In genomic region chr22:32900856-32901255, GRCh38 we compare ENCODE assay signal across 17 cellular contexts.
DNase-seq lines count a peak whose midpoint lies in the region; TF ChIP-seq lines count a peak whose summit lies in the region.
"Had no signal": no experiment of that assay in that cellular context is flagged by ENCODE, and none has a peak within 500 bp of the region (broad histone marks: within the 10 kb centered on the region; RNA-seq: fewer than 3 reads in every experiment).

No MANE protein-coding gene starts in this region.

- H4K91ac ChIP-seq in trophoblast cell (ENCODE audit: low read depth, low read length): no peak overlapping the region

- no peak overlapping the region for H3K4me2 ChIP-seq in trophoblast cell (ENCODE audit: low read length)
- H3K4me2 ChIP-seq: BLaER1 treated with 17β-estradiol and CSF1 and Interleukin-3, amounts not matched to agents 10 nM and 100 nM had no signal

- H2BK5ac ChIP-seq in trophoblast cell (ENCODE audit: low read depth, low read length, poor library complexity): no peak overlapping the region

- H4K12ac ChIP-seq in trophoblast cell (ENCODE audit: low read depth, low read length): no peak overlapping the region

- H3K4me3 ChIP-seq in epithelial cell of esophagus (ENCODE audit: low read length) (no peak overlapping the region), trophoblast cell (ENCODE audit: low read depth, low read length) (no peak overlapping the region), thyroid gland (replicated peaks in 1 of 3) (no peak overlapping the region)
- H3K4me3 ChIP-seq: BLaER1 treated with 17β-estradiol and CSF1 and Interleukin-3, amounts not matched to agents 10 nM and 100 nM had no signal

- H4K8ac ChIP-seq in trophoblast cell (ENCODE audit: low read depth, low read length): no peak overlapping the region

- no peaks in the 10 kb centered on the region for H3K79me2 ChIP-seq in trophoblast cell (ENCODE audit: control insufficient read depth, insufficient read depth, low read length, poor library complexity)

- H3K14ac ChIP-seq in trophoblast cell (ENCODE audit: low read length): no peak overlapping the region

- H2AFZ ChIP-seq in trophoblast cell (ENCODE audit: insufficient read depth, low read length, poor library complexity): no peak overlapping the region

- H3K4me1 ChIP-seq in trophoblast cell (ENCODE audit: control insufficient read depth in 1 of 2, insufficient read depth in 2 of 2, low read length in 2 of 2) (peaks cover 5 to 6% of the 10 kb centered on the region in 2 experiments), thyroid gland (peaks cover 8 to 12% of the 10 kb centered on the region in 2 donors)
- H3K4me1 ChIP-seq: BLaER1 treated with 17β-estradiol and CSF1 and Interleukin-3, amounts not matched to agents 10 nM and 100 nM had no signal

- H2BK120ac ChIP-seq in trophoblast cell (ENCODE audit: insufficient read depth, low read length, poor library complexity): no peak overlapping the region

- intact Hi-C loops in thyroid gland (cut with DNase I): no loop called here

- no peak overlapping the region for H2BK12ac ChIP-seq in trophoblast cell (ENCODE audit: low read length)

- H3K9me3 ChIP-seq in trophoblast cell (ENCODE audit: insufficient read depth, low read depth, low read length) (no peaks in the 10 kb centered on the region), thyroid gland (no peaks in the 10 kb centered on the region)
- H3K9me3 ChIP-seq: BLaER1 treated with 17β-estradiol and CSF1 and Interleukin-3, amounts not matched to agents 10 nM and 100 nM; Caco-2 had no signal

- TF ChIP-seq CTCF in epithelial cell of esophagus (IDR thresholded peaks at IDR 0.05; ENCODE audit: insufficient read depth, low read depth, low read length, missing control alignments): no peak
- no peak for TF ChIP-seq CTCF in thyroid gland (IDR thresholded peaks at IDR 0.05)

- H2AK5ac ChIP-seq in trophoblast cell (ENCODE audit: low read length): no peak overlapping the region

- H3K4ac ChIP-seq in trophoblast cell (ENCODE audit: low read depth, low read length): no peak overlapping the region

- DNase-seq in Ammon's horn (ENCODE audit: low spot score): peak; percentile 50
- DNase-seq in NCI-H226: peak; percentile 7
- peak; percentile 32 for DNase-seq in epithelial cell of esophagus (ENCODE audit: low read depth)
- DNase-seq in trophoblast cell: peak; percentile 67 to 93
- DNase-seq in thyroid gland: no peak
- no peak for DNase-seq in medulla oblongata (ENCODE audit: extremely low spot score)
- no peak for DNase-seq in NCI-H82 treated with DMSO at 0.1 percent for 48 hours (lab: John Stamatoyannopoulos, UW; ENCODE audit: unreplicated experiment)
- DNase-seq: 8988T; ACHN; Caco-2; Calu3; CD4-positive, alpha-beta T cell; CD8-positive, alpha-beta T cell; DMS79 treated with DMSO at 0.1 percent for 48 hours; GF-D8 had no signal

- H3K9ac ChIP-seq in trophoblast cell (ENCODE audit: low read length): no peak overlapping the region
- H3K9ac ChIP-seq: BLaER1 treated with 17β-estradiol and CSF1 and Interleukin-3, amounts not matched to agents 10 nM and 100 nM had no signal

- H3K23ac ChIP-seq in trophoblast cell (ENCODE audit: low read length): no peak overlapping the region

- no CpG with 5 or more reads among the region's 3 CpGs for WGBS in trophoblast cell (ENCODE audit: extremely low coverage, insufficient coverage, insufficient read length)
- WGBS in thyroid gland, 2 donors: 95 to 97% methylated on average over 3 of the region's 3 CpGs

- H3K79me1 ChIP-seq in trophoblast cell (ENCODE audit: low read length): peaks cover 5% of the 10 kb centered on the region

- H3K27me3 ChIP-seq in trophoblast cell (ENCODE audit: insufficient read depth, low read length): no peaks in the 10 kb centered on the region
- no peaks in the 10 kb centered on the region for H3K27me3 ChIP-seq in thyroid gland
- H3K27me3 ChIP-seq: BLaER1 treated with 17β-estradiol and CSF1 and Interleukin-3, amounts not matched to agents 10 nM and 100 nM had no signal

- no peak overlapping the region for H3K18ac ChIP-seq in trophoblast cell (ENCODE audit: low read length)

- H3K36me3 ChIP-seq in trophoblast cell (ENCODE audit: control insufficient read depth in 1 of 2, insufficient read depth in 2 of 2, low read length in 2 of 2): no peaks in the 10 kb centered on the region
- H3K36me3 ChIP-seq in thyroid gland: no peaks in the 10 kb centered on the region
- H3K36me3 ChIP-seq: BLaER1 treated with 17β-estradiol and CSF1 and Interleukin-3, amounts not matched to agents 10 nM and 100 nM had no signal

- TF ChIP-seq POLR2A in thyroid gland (IDR thresholded peaks at IDR 0.05): no peak

- H3K27ac ChIP-seq in trophoblast cell (ENCODE audit: low read depth, low read length) (no peak overlapping the region), thyroid gland (no peak overlapping the region)
- H3K27ac ChIP-seq: BLaER1 treated with 17β-estradiol and CSF1 and Interleukin-3, amounts not matched to agents 10 nM and 100 nM; C4-2B had no signal

Comparison
In these comparisons a context has a peak if more than half of its experiments do, and no peak if none do; other contexts are left out.
1. DNase-seq: peak in Ammon's horn (single experiment), NCI-H226 (single experiment), epithelial cell of esophagus (single experiment) and trophoblast cell (2 of 2); none in thyroid gland (0 of 2), medulla oblongata (single experiment) and NCI-H82 treated with DMSO at 0.1 percent for 48 hours (single experiment).